8 cellular contexts compared by ENCODE assay signal in the genomic region with DNA sequence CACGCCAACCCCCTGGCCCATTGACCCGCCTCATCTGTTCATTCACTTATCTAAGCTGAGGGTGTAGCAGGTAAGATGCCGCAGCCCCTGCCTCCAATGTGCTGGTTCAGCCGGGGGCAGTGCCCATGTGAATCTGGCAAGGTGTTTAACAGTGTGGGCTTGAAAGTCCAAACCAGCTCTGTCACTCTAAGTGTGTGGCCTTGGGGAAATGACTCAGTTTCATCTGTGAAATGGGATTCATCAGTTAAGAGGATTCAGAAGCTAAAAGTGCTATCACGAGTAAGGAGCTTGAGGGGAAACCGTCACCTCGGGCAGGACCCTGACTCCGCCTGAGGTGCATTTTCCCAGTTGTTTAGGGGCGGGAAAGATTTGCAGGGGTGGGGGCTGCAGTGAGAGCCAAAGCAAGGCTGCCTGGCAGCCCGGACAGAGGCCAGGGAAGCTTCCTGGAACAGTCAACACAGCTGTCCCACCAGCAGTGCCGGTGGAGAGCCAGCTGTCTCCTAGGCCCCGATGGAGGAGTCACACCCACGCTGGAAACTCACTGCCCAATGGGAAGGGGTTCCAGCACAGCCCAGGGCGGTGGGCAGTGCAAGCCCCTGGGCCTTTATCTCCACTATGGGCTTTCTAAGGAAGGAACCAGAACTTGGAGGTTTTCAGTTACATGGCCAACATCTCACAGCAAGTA. TPM values are rescaled to one million over a fixed set of nuclear protein-coding genes. Genes with fewer than 3 reads are reported as not detected.
DNase-seq lines count a peak whose midpoint lies in the region; ATAC-seq and TF ChIP-seq lines count a peak whose summit lies in the region.

No MANE protein-coding gene starts in this region.

- H2AFZ ChIP-seq in mesenchymal stem cell (ENCODE audit: low read depth, low read length) = peak overlapping the region; percentile 79

- H3K9ac ChIP-seq in mesenchymal stem cell (ENCODE audit: low read length) = peak overlapping the region; percentile 62

- no peak overlapping the region for H2BK12ac ChIP-seq in mesenchymal stem cell (ENCODE audit: low read length in 2 of 2)

- H3K27me3 Mint-ChIP-seq in activated naive CD4-positive, alpha-beta T cell treated with anti-CD3 and anti-CD28 coated beads, Interleukin-2, amount 50 U/mL, for 24 hours = no peaks in the 10 kb centered on the region

- H3K4me1 Mint-ChIP-seq in activated naive CD4-positive, alpha-beta T cell treated with anti-CD3 and anti-CD28 coated beads, Interleukin-2, amount 50 U/mL, for 24 hours = peaks cover 16% of the 10 kb centered on the region

- DNase-seq in activated naive CD4-positive, alpha-beta T cell treated with anti-CD3 and anti-CD28 coated beads, Interleukin-2, amount 50 U/mL, for 16 hours = no peak
- DNase-seq in astrocyte of the spinal cord (ENCODE audit: low read depth, low spot score) (peak; percentile 13), mesenchymal stem cell (no peak), upper lobe of right lung (no peak), SIG-M5 treated with dmso at 0.1 percent for 504 hours (lab: John Stamatoyannopoulos, UW; ENCODE audit: unreplicated experiment) (no peak)

- no peak overlapping the region for H2BK5ac ChIP-seq in mesenchymal stem cell (ENCODE audit: low read depth, low read length, poor library complexity, severe bottlenecking)

- no peak overlapping the region for H2AK5ac ChIP-seq in mesenchymal stem cell (ENCODE audit: low read length, severe bottlenecking)

- H3K4me1 ChIP-seq in mesenchymal stem cell (ENCODE audit: control insufficient read depth, insufficient read depth, low read depth, low read length) (peaks cover 17% of the 10 kb centered on the region), upper lobe of right lung (peaks cover 24% of the 10 kb centered on the region)

- ATAC-seq in upper lobe of right lung (no peak), HG02610 (IDR thresholded peaks at IDR 0.05; ENCODE audit: unreplicated experiment) (no peak), GM19455 (IDR thresholded peaks at IDR 0.05; ENCODE audit: unreplicated experiment) (no peak)

- WGBS in mesenchymal stem cell = 63% methylated on average over 13 of the region's 14 CpGs

- peak overlapping the region; percentile 50 for H3K27ac ChIP-seq in mesenchymal stem cell (ENCODE audit: low read length, poor library complexity, severe bottlenecking)
- peak overlapping the region; percentile 52 for H3K27ac ChIP-seq in upper lobe of right lung

- no peak overlapping the region for H3K23ac ChIP-seq in mesenchymal stem cell (ENCODE audit: low read length in 2 of 2)

- TF ChIP-seq CTCF in astrocyte of the spinal cord (IDR thresholded peaks at IDR 0.05; ENCODE audit: low read depth, low read length) (no peak), upper lobe of right lung (IDR thresholded peaks at IDR 0.05) (no peak)

- peak overlapping the region; percentile 65 for H3K4me2 ChIP-seq in mesenchymal stem cell (ENCODE audit: low read length, poor library complexity, severe bottlenecking)

- peak overlapping the region; percentile 66 for H4K91ac ChIP-seq in mesenchymal stem cell (ENCODE audit: low read length)

- H3K18ac ChIP-seq in mesenchymal stem cell (ENCODE audit: low read depth in 1 of 2, low read length in 2 of 2) = peak overlapping the region; percentile 61 to 75

- H4K8ac ChIP-seq in mesenchymal stem cell (ENCODE audit: low read length) = peak overlapping the region; percentile 94

- no peaks in the 10 kb centered on the region for H3K9me3 Mint-ChIP-seq in activated naive CD4-positive, alpha-beta T cell treated with anti-CD3 and anti-CD28 coated beads, Interleukin-2, amount 50 U/mL, for 24 hours

- peak overlapping the region; percentile 13 for H2BK15ac ChIP-seq in mesenchymal stem cell (ENCODE audit: low read depth, poor library complexity, severe bottlenecking)

- H3K14ac ChIP-seq in mesenchymal stem cell (ENCODE audit: low read length in 2 of 2) = no peak overlapping the region

- H3K9me3 ChIP-seq in mesenchymal stem cell (ENCODE audit: control insufficient read depth, low read length) = no peaks in the 10 kb centered on the region
- no peaks in the 10 kb centered on the region for H3K9me3 ChIP-seq in upper lobe of right lung

- in situ Hi-C loops in astrocyte of the spinal cord (cut with HindIII; ENCODE audit: low sequenced_read_pairs) = no loop called here

- H3K36me3 ChIP-seq in mesenchymal stem cell (ENCODE audit: control insufficient read depth in 1 of 2, insufficient read depth in 2 of 2, low read depth in 1 of 2, low read length in 2 of 2) = peaks cover 6 to 22% of the 10 kb centered on the region in 2 experiments
- H3K36me3 ChIP-seq in upper lobe of right lung = no peaks in the 10 kb centered on the region

- H3K4me3 Mint-ChIP-seq in activated naive CD4-positive, alpha-beta T cell treated with anti-CD3 and anti-CD28 coated beads, Interleukin-2, amount 50 U/mL, for 24 hours = peak overlapping the region; percentile 85

- peak overlapping the region; percentile 34 for H3K4me3 ChIP-seq in astrocyte of the spinal cord (ENCODE audit: low read depth, low read length)
- H3K4me3 ChIP-seq in mesenchymal stem cell (ENCODE audit: insufficient read depth in 1 of 2, low read depth in 1 of 2, low read length in 2 of 2) = peak overlapping the region in 1 of 2 experiments; percentile 68
- peak overlapping the region; percentile 55 for H3K4me3 ChIP-seq in upper lobe of right lung

- H3K27me3 ChIP-seq in mesenchymal stem cell (ENCODE audit: control insufficient read depth in 1 of 2, insufficient read depth in 1 of 2, low read length in 2 of 2) (no peaks in the 10 kb centered on the region), upper lobe of right lung (no peaks in the 10 kb centered on the region)

- no peaks in the 10 kb centered on the region for H3K36me3 Mint-ChIP-seq in activated naive CD4-positive, alpha-beta T cell treated with anti-CD3 and anti-CD28 coated beads, Interleukin-2, amount 50 U/mL, for 24 hours

- peak overlapping the region; percentile 75 for H2BK120ac ChIP-seq in mesenchymal stem cell (ENCODE audit: low read depth, low read length)

- no peak overlapping the region for H3K27ac Mint-ChIP-seq in activated naive CD4-positive, alpha-beta T cell treated with anti-CD3 and anti-CD28 coated beads, Interleukin-2, amount 50 U/mL, for 24 hours

- no peaks in the 10 kb centered on the region for H3K79me1 ChIP-seq in mesenchymal stem cell (replicated peaks; ENCODE audit: low read length, poor library complexity, severe bottlenecking)

- intact Hi-C loops in upper lobe of right lung (cut with DNase I) = loop anchor here (5.0 kb wide), 1 partner anchor 51 kb away; no protein-coding TSS in a partner anchor

- H3K4ac ChIP-seq in mesenchymal stem cell (ENCODE audit: low read depth in 1 of 2, low read length in 2 of 2) = peak overlapping the region; percentile 29 to 78

RNA-seq across cellular contexts. Expression of gene URM1, which starts 9.7 kb away (rescaled TPM):
- polyA plus RNA-seq in mesenchymal stem cell (2013, experiment 1 of 2) = 59.4 TPM
- 59.8 TPM for polyA plus RNA-seq in mesenchymal stem cell (2013, experiment 2 of 2)
- total RNA-seq in upper lobe of right lung = 56.5 TPM

RNA-seq across cellular contexts. Expression of gene SLC27A4, which starts 21.1 kb away (rescaled TPM):
- 18.4 TPM for polyA plus RNA-seq in mesenchymal stem cell (2013, experiment 1 of 2)
- 18.7 TPM for polyA plus RNA-seq in mesenchymal stem cell (2013, experiment 2 of 2)
- total RNA-seq in upper lobe of right lung = 21.4 TPM

RNA-seq across cellular contexts. Expression of gene COQ4, which starts 38.8 kb away (rescaled TPM):
- polyA plus RNA-seq in mesenchymal stem cell (2013, experiment 1 of 2) = 41.5 TPM
- 41.8 TPM for polyA plus RNA-seq in mesenchymal stem cell (2013, experiment 2 of 2)
- total RNA-seq in upper lobe of right lung = 31.0 TPM

RNA-seq across cellular contexts. Expression of gene TRUB2, which starts 39.2 kb away (rescaled TPM):
- 17.2 TPM for polyA plus RNA-seq in mesenchymal stem cell (2013, experiment 1 of 2)
- polyA plus RNA-seq in mesenchymal stem cell (2013, experiment 2 of 2) = 15.7 TPM
- 19.1 TPM for total RNA-seq in upper lobe of right lung

RNA-seq across cellular contexts. Expression of gene CERCAM, which starts 59.2 kb away (rescaled TPM):
- 96.2 TPM for polyA plus RNA-seq in mesenchymal stem cell (2013, experiment 1 of 2)
- polyA plus RNA-seq in mesenchymal stem cell (2013, experiment 2 of 2) = 100 TPM
- 14.0 TPM for total RNA-seq in upper lobe of right lung
